ENCODE assay signal across 21 cellular contexts in the genomic region with DNA sequence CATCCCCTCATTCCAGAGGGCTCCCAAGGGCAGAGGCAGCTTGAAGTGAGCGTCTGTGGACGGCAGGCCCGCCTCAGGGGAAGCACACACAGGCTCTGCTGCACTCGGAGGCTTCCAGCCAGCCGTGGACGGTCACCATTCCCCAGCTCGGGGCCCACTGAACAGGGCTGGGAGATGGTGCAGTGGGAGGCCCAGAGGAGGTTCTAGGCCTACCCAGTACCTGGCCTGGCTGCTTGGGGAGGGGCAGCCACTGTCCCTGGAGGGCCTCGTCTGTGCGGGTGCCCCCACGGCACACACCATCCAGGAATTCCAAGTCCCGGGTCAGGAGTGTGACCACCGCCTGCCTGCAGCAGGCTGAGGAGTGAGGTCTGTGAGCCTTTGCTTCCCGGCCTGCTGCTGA.
A peak's percentile ranks its signal among the peaks of the same experiment; 100 is the strongest.
DNase-seq lines count a peak whose midpoint lies in the region; ATAC-seq, FAIRE-seq and TF ChIP-seq lines count a peak whose summit lies in the region.
"Had no signal": no experiment of that assay in that cellular context is flagged by ENCODE, and none has a peak within 500 bp of the region (broad histone marks: within the 10 kb centered on the region; RNA-seq: fewer than 3 reads in every experiment).

No MANE protein-coding gene starts in this region.

- peak; percentile 23 for DNase-seq in left ventricle myocardium superior
- DNase-seq in right atrium auricular region (ENCODE audit: low spot score), result no peak
- no peak for DNase-seq in hepatocyte (ENCODE audit: low spot score)
- DNase-seq in urothelium cell line (ENCODE audit: low spot score), result no peak
- no peak for DNase-seq in NCI-H774 (lab: John Stamatoyannopoulos, UW)
- DNase-seq: activated effector memory CD4-positive, alpha-beta T cell treated with anti-CD3 and anti-CD28 coated beads, Interleukin-2, amount 50 U/mL, for 16 hours; activated T-cell treated with anti-CD3 and anti-CD28 coated beads, Interleukin-2, amount 50 U/mL, for 24 hours; hippocampal formation; left cardiac atrium; NCI-H1092; NCI-H1694; NCI-H446 treated with DMSO at 0.1 percent for 48 hours; NCI-H82; nephron progenitor cell; thyroid gland; WERI-Rb-1 had no signal

- H3K9me3 ChIP-seq in right atrium auricular region (no peaks in the 10 kb centered on the region), KOPT-K1 (ENCODE audit: insufficient read depth, low read length, poor library complexity, severe bottlenecking) (no peaks in the 10 kb centered on the region), hepatocyte (ENCODE audit: low read depth) (no peaks in the 10 kb centered on the region)
- H3K9me3 ChIP-seq: gastroesophageal sphincter, thyroid gland had no signal

- no peak overlapping the region for H3K4me3 ChIP-seq in right atrium auricular region
- H3K4me3 ChIP-seq in hepatocyte, result no peak overlapping the region
- H3K4me3 ChIP-seq: gastroesophageal sphincter, SJSA1, thyroid gland had no signal

- ATAC-seq in left ventricle myocardium superior (no peak), GM19328 (IDR thresholded peaks at IDR 0.05; ENCODE audit: unreplicated experiment) (no peak)
- ATAC-seq: gastroesophageal sphincter, left cardiac atrium had no signal

- no peaks in the 10 kb centered on the region for H3K9me2 ChIP-seq in hepatocyte (replicated peaks; ENCODE audit: insufficient read depth)

- H3K27ac ChIP-seq in right atrium auricular region, result no peak overlapping the region
- peak overlapping the region; percentile 78 for H3K27ac ChIP-seq in KOPT-K1 (ENCODE audit: low read depth, low read length, poor library complexity, severe bottlenecking)
- peak overlapping the region; percentile 87 for H3K27ac ChIP-seq in hepatocyte
- H3K27ac ChIP-seq: gastroesophageal sphincter, SJSA1, thyroid gland, WERI-Rb-1 had no signal

- no peaks in the 10 kb centered on the region for H3K79me2 ChIP-seq in hepatocyte

- H3K4me2 ChIP-seq in hepatocyte, result no peak overlapping the region

- WGBS in hepatocyte (ENCODE audit: low lambda C conversion rate, missing lambda C conversion rate), result 72% methylated on average over 13 of the region's 13 CpGs

- TF ChIP-seq CTCF in right atrium auricular region (IDR thresholded peaks at IDR 0.05), result no peak
- TF ChIP-seq CTCF in hepatocyte (IDR thresholded peaks at IDR 0.05; ENCODE audit: poor library complexity), result no peak

- H3K27me3 ChIP-seq in right atrium auricular region (no peaks in the 10 kb centered on the region), hepatocyte (no peaks in the 10 kb centered on the region)
- H3K27me3 ChIP-seq: gastroesophageal sphincter, SJSA1, thyroid gland had no signal

- H4K20me1 ChIP-seq in hepatocyte (ENCODE audit: insufficient read depth, poor library complexity, severe bottlenecking), result no peaks in the 10 kb centered on the region

- FAIRE-seq in urothelium cell line (lab: Jason Lieb, UNC), result peak; percentile 30
- FAIRE-seq: G401.6 had no signal

- H3K36me3 ChIP-seq in right atrium auricular region, result no peaks in the 10 kb centered on the region
- H3K36me3 ChIP-seq in KOPT-K1 (ENCODE audit: insufficient read depth, low read length), result no peaks in the 10 kb centered on the region
- H3K36me3 ChIP-seq in hepatocyte (replicated peaks; ENCODE audit: insufficient read depth, low read depth), result no peaks in the 10 kb centered on the region
- H3K36me3 ChIP-seq: gastroesophageal sphincter, SJSA1, thyroid gland, WERI-Rb-1 had no signal

- H3K4me1 ChIP-seq in right atrium auricular region (peaks cover 0 to 17% of the 10 kb centered on the region in 2 donors), hepatocyte (ENCODE audit: insufficient read depth) (peaks cover 51% of the 10 kb centered on the region)

- no peak overlapping the region for H2AFZ ChIP-seq in hepatocyte

- intact Hi-C loops in left ventricle myocardium superior (cut with micrococcal nuclease), result no loop called here

Comparison
In these comparisons a context has a peak if more than half of its experiments do, and no peak if none do; other contexts are left out.
1. H3K27ac ChIP-seq: peak in KOPT-K1 (single experiment) and hepatocyte (single experiment); none in right atrium auricular region (0 of 2).